In the genomic region with DNA sequence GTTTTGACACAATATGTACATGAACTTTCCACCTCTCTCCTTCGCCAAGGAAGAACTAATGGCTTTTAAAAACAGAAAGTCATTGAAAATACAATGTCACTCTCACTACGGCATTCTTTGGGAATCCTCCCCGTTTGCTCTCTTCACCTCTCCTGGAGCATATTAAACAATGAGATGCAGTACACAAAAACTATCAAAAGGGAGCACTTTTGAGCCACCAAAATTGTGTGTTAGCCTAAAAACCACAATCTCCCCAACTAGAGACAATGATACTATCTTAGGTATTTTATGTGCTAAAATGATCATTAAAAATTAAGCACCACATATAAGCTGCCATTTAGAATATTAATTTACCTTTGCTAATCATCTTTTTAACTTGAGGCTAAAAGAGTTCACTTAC, we compare ENCODE assay signal across 8 cellular contexts.
A peak's percentile ranks its signal among the peaks of the same experiment; 100 is the strongest.
DNase-seq lines count a peak whose midpoint lies in the region; ATAC-seq, FAIRE-seq and TF ChIP-seq lines count a peak whose summit lies in the region.

No MANE protein-coding gene starts in this region.

- peaks cover 6% of the 10 kb centered on the region in 2 donors for H3K9me3 Mint-ChIP-seq in natural killer cell

- no peaks in the 10 kb centered on the region for H3K27me3 Mint-ChIP-seq in natural killer cell (ENCODE audit: low read depth in 2 of 2)

- H4K20me1 ChIP-seq in keratinocyte (ENCODE audit: control insufficient read depth, extremely low read depth, insufficient read depth, low read length), result no peaks in the 10 kb centered on the region

- H3K4me3 ChIP-seq in GM12865 (ENCODE audit: low read depth, low read length) (no peak overlapping the region), keratinocyte (ENCODE audit: control insufficient read depth in 2 of 3, extremely low read depth in 1 of 3, insufficient read depth in 2 of 3, low read depth in 1 of 3, low read length in 3 of 3) (no peak overlapping the region), tibial artery (no peak overlapping the region)

- H3K4me1 ChIP-seq in keratinocyte (ENCODE audit: control insufficient read depth, extremely low read depth, insufficient read depth, low read length) (no peaks in the 10 kb centered on the region), tibial artery (no peaks in the 10 kb centered on the region)

- H3K4me1 Mint-ChIP-seq in natural killer cell, result no peaks in the 10 kb centered on the region

- TF ChIP-seq CTCF in GM12865 (IDR thresholded peaks at IDR 0.05; ENCODE audit: insufficient read depth, low read depth, low read length, missing control alignments) (peak; percentile 15), keratinocyte (optimal IDR thresholded peaks at IDR 0.05 in 1 of 3, IDR thresholded peaks at IDR 0.05 in 1 of 3, conservative IDR thresholded peaks at IDR 0.05 in 1 of 3; ENCODE audit: extremely low read depth in 1 of 3, insufficient read depth in 2 of 3, low read length in 3 of 3) (peak; percentile 20 to 34 (median 23)), tibial artery (IDR thresholded peaks at IDR 0.05) (peak in 1 of 2 experiments; percentile 19), omental fat pad (IDR thresholded peaks at IDR 0.05) (no peak), natural killer cell (IDR thresholded peaks at IDR 0.05) (no peak)

- peak; percentile 72 for ATAC-seq in HG03442 (IDR thresholded peaks at IDR 0.05; ENCODE audit: unreplicated experiment)
- ATAC-seq in omental fat pad (ENCODE audit: low FRiP score), result no peak
- ATAC-seq in natural killer cell, result no peak

- intact Hi-C loops in tibial artery (cut with DNase I; ENCODE audit: low total_unique reads), result no loop called here
- intact Hi-C loops in natural killer cell (cut with micrococcal nuclease), result no loop called here

- H3K9me1 ChIP-seq in keratinocyte (ENCODE audit: control insufficient read depth, extremely low read depth, insufficient read depth, low read length), result no peaks in the 10 kb centered on the region

- FAIRE-seq in keratinocyte (lab: Jason Lieb, UNC), result no peak

- H3K27ac ChIP-seq in keratinocyte (ENCODE audit: control insufficient read depth, insufficient read depth, low read length) (no peak overlapping the region), tibial artery (no peak overlapping the region)

- no peak overlapping the region for H3K9ac ChIP-seq in keratinocyte (ENCODE audit: control insufficient read depth, extremely low read depth, insufficient read depth, low read length)

- no peaks in the 10 kb centered on the region for H3K79me2 ChIP-seq in keratinocyte (ENCODE audit: control insufficient read depth, insufficient read depth, low read length)

- no peak overlapping the region for H3K4me2 ChIP-seq in keratinocyte (ENCODE audit: control insufficient read depth, extremely low read depth, insufficient read depth, low read depth, low read length)

- H3K27me3 ChIP-seq in keratinocyte (ENCODE audit: control insufficient read depth, extremely low read depth, insufficient read depth, low read length) (no peaks in the 10 kb centered on the region), tibial artery (no peaks in the 10 kb centered on the region)

- H3K36me3 ChIP-seq in keratinocyte (ENCODE audit: control insufficient read depth in 2 of 2, extremely low read depth in 1 of 2, insufficient read depth in 2 of 2, low read length in 2 of 2) (no peaks in the 10 kb centered on the region), tibial artery (no peaks in the 10 kb centered on the region)

- no peak overlapping the region for H3K4me3 Mint-ChIP-seq in natural killer cell

- peak; percentile 5 for DNase-seq in GM12865 (ENCODE audit: low read depth)
- DNase-seq in RKO (ENCODE audit: low spot score), result peak; percentile 21
- no peak for DNase-seq in keratinocyte (ENCODE audit: low read depth, low spot score)
- DNase-seq in NCI-H226, result no peak
- no peak for DNase-seq in tibial artery
- no peak for DNase-seq in omental fat pad (ENCODE audit: low spot score)
- no peak for DNase-seq in natural killer cell

- H3K27ac Mint-ChIP-seq in natural killer cell, result no peak overlapping the region

- H2AFZ ChIP-seq in keratinocyte (ENCODE audit: control insufficient read depth, low read length), result no peak overlapping the region

- dilution Hi-C loops in keratinocyte (cut with MboI; ENCODE audit: extremely low pct_ligation_motif_present, low sequenced_read_pairs), result no loop called here

- no peaks in the 10 kb centered on the region for H3K9me3 ChIP-seq in keratinocyte (ENCODE audit: control insufficient read depth, low read depth, low read length)
- no peaks in the 10 kb centered on the region for H3K9me3 ChIP-seq in tibial artery

- no peaks in the 10 kb centered on the region for H3K36me3 Mint-ChIP-seq in natural killer cell

Comparison
In these comparisons a context has a peak if more than half of its experiments do, and no peak if none do; other contexts are left out.
1. DNase-seq: peak in GM12865 (single experiment) and RKO (single experiment); none in keratinocyte (single experiment), NCI-H226 (single experiment), tibial artery (0 of 2), omental fat pad (single experiment) and natural killer cell (single experiment).
2. CTCF ChIP-seq: peak in GM12865 (single experiment) and keratinocyte (3 of 3); none in omental fat pad (0 of 3) and natural killer cell (single experiment).